ENCODE assay signal across 26 cellular contexts in genomic region chr10:74075906-74076305, GRCh38.
A peak's percentile ranks its signal among the peaks of the same experiment; 100 is the strongest.
DNase-seq lines count a peak whose midpoint lies in the region; ATAC-seq, FAIRE-seq and TF ChIP-seq lines count a peak whose summit lies in the region.
"Had no signal": no experiment of that assay in that cellular context is flagged by ENCODE, and none has a peak within 500 bp of the region (broad histone marks: within the 10 kb centered on the region; RNA-seq: fewer than 3 reads in every experiment).

No MANE protein-coding gene starts in this region.

- POLR2A ChIA-PET in A549 (lab: Yijun Ruan, JAX): no interaction called here

- H3K27me3 Mint-ChIP-seq in T-helper 17 cell: no peaks in the 10 kb centered on the region
- H3K27me3 Mint-ChIP-seq in natural killer cell (ENCODE audit: low read depth in 2 of 2): no peaks in the 10 kb centered on the region
- no peaks in the 10 kb centered on the region for H3K27me3 Mint-ChIP-seq in T-helper 2 cell treated with Interferon-gamma antibody and Interleukin-4, amounts not matched to agents 5 μg/mL and 100 μg/mL, for 36 hours (ENCODE audit: low read depth)
- H3K27me3 Mint-ChIP-seq: brain had no signal

- peak overlapping the region; percentile 69 to 77; a peak in 4 of 6 replicates for H3K27ac ChIP-seq in A549
- H3K27ac ChIP-seq: C4-2B, KMS-11, ovary, right atrium auricular region, WERI-Rb-1 had no signal

- 90% methylated on average over 5 of the region's 5 CpGs for WGBS in A549 (ENCODE audit: missing lambda C conversion rate)

- DNase-seq in A549 (ENCODE audit: low read depth in 1 of 2, low spot score in 1 of 2) (no peak), T-helper 17 cell (no peak), natural killer cell (no peak), SHP77 treated with DMSO at 0.1 percent for 48 hours (lab: John Stamatoyannopoulos, UW) (no peak), posterior cingulate gyrus (no peak)
- DNase-seq in T-helper 2 cell treated with Interferon-gamma antibody and Interleukin-4, amounts not matched to agents 5 μg/mL and 100 μg/mL, for 36 hours (ENCODE audit: low spot score): no peak
- no peak for DNase-seq in activated effector memory CD4-positive, alpha-beta T cell treated with anti-CD3 and anti-CD28 coated beads, Interleukin-2, amount 50 U/mL, for 16 hours
- DNase-seq: effector CD4-positive, alpha-beta T cell; erythroblast; MV-4-11; NCI-H1694; NCI-H2171 treated with DMSO at 0.1 percent for 48 hours; NCI-H524; NK-92 treated with Interleukin-12 subunit alpha and Interleukin-12 subunit beta, amount 100 ng/mL, for 24 hours; ovary; stimulated activated CD4-positive, alpha-beta T cell treated with anti-CD3 and anti-CD28 coated beads, Interleukin-4, amount 100 ng/mL, for 1 hour; stimulated activated naive CD4-positive, alpha-beta T cell treated with Interleukin-2 at 50 U/mL for 16 hours; T-helper 9 cell; WERI-Rb-1 had no signal

- CTCF ChIA-PET in A549 (lab: Yijun Ruan, JAX): interaction anchor here (0.7 to 4.6 kb wide), 11 partner anchors 12 to 196 kb away, joined by 3 to 16 read pairs (median 6); partner anchors contain the start of gene VCL

- H3K4me1 Mint-ChIP-seq in T-helper 17 cell (peaks cover 23% of the 10 kb centered on the region), natural killer cell (peaks cover 49 to 53% of the 10 kb centered on the region in 2 donors)
- H3K4me1 Mint-ChIP-seq in T-helper 2 cell treated with Interferon-gamma antibody and Interleukin-4, amounts not matched to agents 5 μg/mL and 100 μg/mL, for 36 hours (ENCODE audit: low read depth): peaks cover 44% of the 10 kb centered on the region

- no peak for FAIRE-seq in A549 (lab: Jason Lieb, UNC)
- FAIRE-seq in G401.6 (lab: Jason Lieb, UNC): peak; percentile 71
- FAIRE-seq: D721Med, RCC 7860 had no signal

- no peak overlapping the region for H3K4me2 ChIP-seq in A549
- H3K4me2 ChIP-seq: KMS-11 had no signal

- no peak for ATAC-seq in A549
- ATAC-seq in T-helper 17 cell: no peak
- ATAC-seq in natural killer cell: no peak

- no peak overlapping the region for H3K4me3 ChIP-seq in A549
- H3K4me3 ChIP-seq: ovary, right atrium auricular region had no signal

- H3K36me3 Mint-ChIP-seq in T-helper 17 cell (ENCODE audit: low read depth): peaks cover 8% of the 10 kb centered on the region
- peaks cover 18% of the 10 kb centered on the region for H3K36me3 Mint-ChIP-seq in natural killer cell
- peaks cover 39% of the 10 kb centered on the region for H3K36me3 Mint-ChIP-seq in T-helper 2 cell treated with Interferon-gamma antibody and Interleukin-4, amounts not matched to agents 5 μg/mL and 100 μg/mL, for 36 hours (ENCODE audit: low read depth)

- H3K4me3 Mint-ChIP-seq in T-helper 17 cell: no peak overlapping the region
- H3K4me3 Mint-ChIP-seq in natural killer cell: no peak overlapping the region
- no peak overlapping the region for H3K4me3 Mint-ChIP-seq in T-helper 2 cell treated with Interferon-gamma antibody and Interleukin-4, amounts not matched to agents 5 μg/mL and 100 μg/mL, for 36 hours
- H3K4me3 Mint-ChIP-seq: brain had no signal

- no peaks in the 10 kb centered on the region for H3K9me3 Mint-ChIP-seq in natural killer cell
- H3K9me3 Mint-ChIP-seq in T-helper 2 cell treated with Interferon-gamma antibody and Interleukin-4, amounts not matched to agents 5 μg/mL and 100 μg/mL, for 36 hours: no peaks in the 10 kb centered on the region
- H3K9me3 Mint-ChIP-seq: brain had no signal

- intact Hi-C loops in natural killer cell (cut with micrococcal nuclease) (loop anchor here (5.0 kb wide), 1 partner anchor 119 kb away; no protein-coding TSS in a partner anchor), posterior cingulate gyrus (cut with DNase I) (loop anchor here (5.0 kb wide), 1 partner anchor 79 kb away; the partner anchor contains the start of gene VCL)

- no peak for TF ChIP-seq RAD21 in A549 (conservative IDR thresholded peaks at IDR 0.05 in 1 of 2, IDR thresholded peaks at IDR 0.05 in 1 of 2)

- peaks cover 96% of the 10 kb centered on the region for H3K4me1 ChIP-seq in A549

- TF ChIP-seq EP300 in A549 (IDR thresholded peaks at IDR 0.05): no peak

- no peak for TF ChIP-seq POLR2A in A549 (IDR thresholded peaks at IDR 0.05; ENCODE audit: low read length)

- peak overlapping the region; percentile 76 for H3K27ac Mint-ChIP-seq in T-helper 17 cell
- peak overlapping the region; percentile 78 to 82 for H3K27ac Mint-ChIP-seq in natural killer cell
- H3K27ac Mint-ChIP-seq in T-helper 2 cell treated with Interferon-gamma antibody and Interleukin-4, amounts not matched to agents 5 μg/mL and 100 μg/mL, for 36 hours: no peak overlapping the region
- H3K27ac Mint-ChIP-seq: brain had no signal

- H3K9me3 ChIP-seq in A549 (no peaks in the 10 kb centered on the region), T-helper 17 cell (ENCODE audit: control insufficient read depth, low read length, poor library complexity, severe bottlenecking) (no peaks in the 10 kb centered on the region)
- H3K9me3 ChIP-seq: ovary, right atrium auricular region had no signal

- TF ChIP-seq CTCF in A549 (IDR thresholded peaks at IDR 0.05): no peak
- TF ChIP-seq CTCF in natural killer cell (IDR thresholded peaks at IDR 0.05): no peak

TF ChIP-seq in A549, 52 proteins besides CTCF, POLR2A, EP300 and RAD21:
- TF ChIP-seq HEYL (CRISPR knock-in tag; IDR thresholded peaks at IDR 0.05): no peak
- TF ChIP-seq FOSB (CRISPR knock-in tag; IDR thresholded peaks at IDR 0.05): no peak
- no peak for TF ChIP-seq PBX3 (IDR thresholded peaks at IDR 0.05)
- no peak for TF ChIP-seq KDM1A (IDR thresholded peaks at IDR 0.05; ENCODE audit: low read depth)
- TF ChIP-seq ZSCAN20 (CRISPR knock-in tag; IDR thresholded peaks at IDR 0.05): no peak
- TF ChIP-seq JUNB (IDR thresholded peaks at IDR 0.05): no peak
- TF ChIP-seq EHMT2 (IDR thresholded peaks at IDR 0.05; ENCODE audit: low read depth): no peak
- no peak for TF ChIP-seq RCOR1 (IDR thresholded peaks at IDR 0.05; ENCODE audit: low read depth, low read length)
- TF ChIP-seq CBX2 (IDR thresholded peaks at IDR 0.05; ENCODE audit: borderline replicate concordance, low read depth): no peak
- no peak for TF ChIP-seq CBX8 (IDR thresholded peaks at IDR 0.05)
- no peak for TF ChIP-seq HOXB13 (CRISPR knock-in tag; IDR thresholded peaks at IDR 0.05; ENCODE audit: low read depth)
- TF ChIP-seq POLR2AphosphoS2 (conservative IDR thresholded peaks at IDR 0.05; ENCODE audit: low read length): no peak
- TF ChIP-seq ZFP36 (IDR thresholded peaks at IDR 0.05; ENCODE audit: borderline replicate concordance, partially characterized antibody): no peak
- TF ChIP-seq ZNF302 (CRISPR knock-in tag; IDR thresholded peaks at IDR 0.05): no peak
- TF ChIP-seq HMGXB4 (CRISPR knock-in tag; IDR thresholded peaks at IDR 0.05; ENCODE audit: borderline replicate concordance): no peak
TF ChIP-seq in A549: peak in this region for 0.
